12 cellular contexts compared by ENCODE assay signal in the genomic region with DNA sequence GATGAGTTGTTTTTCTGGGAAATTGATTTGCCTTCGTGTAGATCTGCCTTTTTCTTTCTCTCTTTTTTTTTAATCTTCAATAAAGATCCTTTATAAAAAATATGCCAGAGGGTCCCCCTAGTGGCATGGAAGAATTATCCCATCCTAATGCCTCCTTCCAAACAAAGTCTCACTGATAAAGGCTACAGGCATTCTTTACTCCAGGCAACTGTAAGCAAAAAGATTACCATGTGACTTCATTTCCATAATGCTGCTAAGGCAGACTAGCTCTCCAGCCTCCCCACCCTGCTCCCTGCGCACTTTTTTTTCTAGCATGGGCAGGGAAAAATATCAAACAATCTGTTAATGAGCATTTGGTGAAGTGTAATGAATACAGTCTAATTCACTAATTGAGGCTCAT.
DNase-seq lines count a peak whose midpoint lies in the region; ATAC-seq and TF ChIP-seq lines count a peak whose summit lies in the region.
"Had no signal": no experiment of that assay in that cellular context is flagged by ENCODE, and none has a peak within 500 bp of the region (broad histone marks: within the 10 kb centered on the region; RNA-seq: fewer than 3 reads in every experiment).

No MANE protein-coding gene starts in this region.

- CTCF ChIA-PET in A673 (lab: Charles Lee), result interaction anchor here (1.9 kb wide), 1 partner anchor 31 kb away, joined by 19 read pairs; no protein-coding TSS in a partner anchor

- no peaks in the 10 kb centered on the region for H3K27me3 ChIP-seq in A673 (replicated peaks; ENCODE audit: insufficient read depth, low read depth, low read length, poor library complexity)
- H3K27me3 ChIP-seq in RWPE2 (ENCODE audit: insufficient read depth, poor library complexity, severe bottlenecking), result peaks cover 10% of the 10 kb centered on the region
- H3K27me3 ChIP-seq: cardiac muscle cell had no signal

- H3K4me1 ChIP-seq in A673 (ENCODE audit: insufficient read depth, low read length, poor library complexity, severe bottlenecking) (peaks cover 4% of the 10 kb centered on the region), RWPE2 (ENCODE audit: insufficient read depth, poor library complexity, severe bottlenecking) (peaks cover 24% of the 10 kb centered on the region)

- intact Hi-C loops in A673 (cut with micrococcal nuclease; ENCODE audit: unreplicated experiment), result loop anchor here (1.0 kb wide), 1 partner anchor 31 kb away; no protein-coding TSS in a partner anchor
- intact Hi-C loops in left ventricle myocardium superior (cut with micrococcal nuclease), result no loop called here

- TF ChIP-seq CTCF in A673 (conservative IDR thresholded peaks at IDR 0.05; ENCODE audit: low read depth, low read length), result peak; percentile 70
- TF ChIP-seq CTCF in RWPE2 (IDR thresholded peaks at IDR 0.05; ENCODE audit: poor library complexity, severe bottlenecking), result peak; percentile 69

- H3K4me3 ChIP-seq in A673 (ENCODE audit: low read depth, low read length, poor library complexity, severe bottlenecking) (no peak overlapping the region), RWPE2 (ENCODE audit: severe bottlenecking) (no peak overlapping the region)
- H3K4me3 ChIP-seq: cardiac muscle cell had no signal

- H3K36me3 ChIP-seq in A673 (ENCODE audit: insufficient read depth, low read length, poor library complexity, severe bottlenecking) (no peaks in the 10 kb centered on the region), RWPE2 (ENCODE audit: low read depth) (no peaks in the 10 kb centered on the region)
- H3K36me3 ChIP-seq: cardiac muscle cell had no signal

- H3K9me3 ChIP-seq in A673 (ENCODE audit: low read depth, low read length, poor library complexity, severe bottlenecking), result no peaks in the 10 kb centered on the region
- no peaks in the 10 kb centered on the region for H3K9me3 ChIP-seq in RWPE2 (ENCODE audit: severe bottlenecking)

- ATAC-seq in RWPE2 (ENCODE audit: low read depth) (peak; percentile 29; the same call in 1 of the 3 replicates), left ventricle myocardium superior (no peak)
- ATAC-seq: sciatic nerve had no signal

- POLR2A ChIA-PET in A673 (lab: Charles Lee; ENCODE audit: low non-redundant PET), result no interaction called here

- DNase-seq in A673 (ENCODE audit: low spot score) (peak; percentile 82), H4 (ENCODE audit: low spot score) (peak; percentile 50), RWPE2 (ENCODE audit: low spot score) (no peak), iPS-NIHi7 (ENCODE audit: extremely low spot score) (peak; percentile 52), left ventricle myocardium superior (no peak), activated gamma-delta T cell treated with Interleukin-2 at 50 U/mL for 16 hours (no peak)
- DNase-seq in stimulated activated CD4-positive, alpha-beta T cell treated with anti-CD3 and anti-CD28 coated beads, Interleukin-4, amount 100 ng/mL, for 1 hour, result no peak
- no peak for DNase-seq in activated CD4-positive, alpha-beta T cell treated with anti-CD3 and anti-CD28 coated beads for 4 hours
- DNase-seq: CD8-positive, alpha-beta memory T cell; NCI-H446 treated with DMSO at 0.1 percent for 48 hours had no signal

- H3K27ac ChIP-seq in A673 (ENCODE audit: low read depth, low read length, poor library complexity, severe bottlenecking) (no peak overlapping the region), RWPE2 (ENCODE audit: poor library complexity, severe bottlenecking) (no peak overlapping the region)
- H3K27ac ChIP-seq: cardiac muscle cell had no signal

- no TSS peak for BruUV-seq in A673 (replicated peaks; lab: Mats Ljungman, UMichigan)

Comparison
In these comparisons a context has a peak if more than half of its experiments do, and no peak if none do; other contexts are left out.
1. DNase-seq: peak in A673 (single experiment), H4 (single experiment) and iPS-NIHi7 (single experiment); none in RWPE2 (single experiment), stimulated activated CD4-positive, alpha-beta T cell treated with anti-CD3 and anti-CD28 coated beads, Interleukin-4, amount 100 ng/mL, for 1 hour (single experiment), left ventricle myocardium superior (single experiment), activated CD4-positive, alpha-beta T cell treated with anti-CD3 and anti-CD28 coated beads for 4 hours (0 of 2) and activated gamma-delta T cell treated with Interleukin-2 at 50 U/mL for 16 hours (single experiment).